ENCODE assay signal across 8 cellular contexts in the genomic region with DNA sequence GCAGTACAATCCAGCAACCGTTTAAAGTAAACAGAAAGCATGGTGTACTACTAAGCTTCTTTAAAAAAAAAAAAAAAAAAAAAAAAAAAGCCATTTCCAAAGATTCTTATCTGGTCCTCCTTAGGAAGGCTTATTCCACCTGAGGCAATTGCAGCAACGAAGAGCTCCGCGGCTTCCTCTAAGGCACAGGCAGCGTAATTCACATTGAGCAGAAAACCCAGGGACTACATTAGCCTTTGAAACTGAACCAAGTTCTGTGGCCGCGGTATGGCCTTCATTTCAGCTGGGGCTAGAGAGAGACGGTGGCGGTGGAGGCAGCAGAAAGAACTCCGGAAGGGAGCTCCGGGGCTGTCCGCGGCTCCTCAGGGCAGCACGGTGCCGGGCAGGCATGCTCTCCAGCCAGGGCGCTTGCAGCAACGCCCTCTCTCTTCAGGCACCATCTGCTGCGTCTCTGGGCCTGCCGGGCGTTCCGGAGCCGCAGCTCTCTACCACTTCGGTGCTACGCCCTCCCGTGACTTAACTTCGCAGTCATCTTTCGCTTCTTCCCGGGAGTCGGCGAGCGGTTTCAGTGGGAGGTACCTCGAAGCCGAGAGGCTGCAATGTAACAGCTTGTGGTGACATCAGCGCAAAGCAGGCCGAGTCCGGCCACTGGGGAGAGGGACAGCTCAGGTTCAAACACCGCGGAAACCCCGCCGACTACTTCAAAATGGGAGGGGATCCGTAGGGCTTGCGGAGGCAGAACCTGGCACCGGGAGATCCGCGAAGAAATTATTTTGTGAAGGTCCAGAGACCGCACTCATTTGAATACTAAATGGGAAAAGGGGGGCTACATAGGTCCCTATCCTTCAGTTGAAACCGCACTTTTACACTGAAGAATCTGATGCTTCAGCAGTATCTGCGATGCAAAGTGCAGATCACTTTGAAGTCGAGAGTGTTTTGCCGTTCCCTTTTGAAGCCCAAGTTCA.
DNase-seq lines count a peak whose midpoint lies in the region; ATAC-seq and TF ChIP-seq lines count a peak whose summit lies in the region.

No MANE protein-coding gene starts in this region.

- H3K9ac ChIP-seq in IMR-90 (ENCODE audit: low read depth, low read length), result peak overlapping the region; percentile 97

- peaks cover 2% of the 10 kb centered on the region for H3K4me1 ChIP-seq in IMR-90 (ENCODE audit: control insufficient read depth, insufficient read depth, low read length)
- H3K4me1 ChIP-seq in Panc1 (ENCODE audit: control insufficient read depth, insufficient read depth, low read length), result peaks cover 37% of the 10 kb centered on the region

- H3K18ac ChIP-seq in IMR-90 (ENCODE audit: low read depth, low read length), result peak overlapping the region; percentile 52

- H3K4me3 ChIP-seq in IMR-90 (ENCODE audit: insufficient read depth, low read depth, low read length), result peak overlapping the region; percentile 79
- H3K4me3 ChIP-seq in Panc1 (ENCODE audit: low read depth in 2 of 2, low read length in 2 of 2), result peak overlapping the region; percentile 57 to 78

- WGBS in IMR-90 (ENCODE audit: extremely low coverage in 2 of 2, insufficient read length in 1 of 2), 2 experiments, result 0% methylated on average over 34 of the region's 50 CpGs; no CpG with 5 or more reads in 1 of the 2 experiments

- TF ChIP-seq POLR2A in IMR-90 (IDR thresholded peaks at IDR 0.05; ENCODE audit: low read depth, low read length), result peak; percentile 90

- H3K27me3 ChIP-seq in IMR-90 (ENCODE audit: control insufficient read depth, insufficient read depth, low read length) (no peaks in the 10 kb centered on the region), Panc1 (ENCODE audit: control insufficient read depth, insufficient read depth, low read length) (no peaks in the 10 kb centered on the region)

- peak overlapping the region; percentile 58 to 74 for H4K8ac ChIP-seq in IMR-90 (ENCODE audit: low read depth in 2 of 2, low read length in 2 of 2)

- peak overlapping the region; percentile 78 for H2AK9ac ChIP-seq in IMR-90 (replicated peaks; ENCODE audit: low read depth, low read length, poor library complexity)

- H2BK5ac ChIP-seq in IMR-90 (ENCODE audit: low read depth, low read length, poor library complexity, severe bottlenecking), result peak overlapping the region; percentile 82

- H3K79me1 ChIP-seq in IMR-90 (ENCODE audit: low read depth in 1 of 2, low read length in 2 of 2), result peaks cover 18 to 50% of the 10 kb centered on the region in 2 experiments; a peak in 3 of 4 replicates

- no peak overlapping the region for H2BK15ac ChIP-seq in IMR-90 (ENCODE audit: low read depth, low read length)

- H3K36me3 ChIP-seq in IMR-90 (ENCODE audit: control insufficient read depth, insufficient read depth, low read length) (no peaks in the 10 kb centered on the region), Panc1 (ENCODE audit: control insufficient read depth, insufficient read depth, low read length) (no peaks in the 10 kb centered on the region)

- H2BK20ac ChIP-seq in IMR-90 (ENCODE audit: low read depth, low read length), result no peak overlapping the region

- H3K9me3 ChIP-seq in IMR-90 (ENCODE audit: control insufficient read depth, insufficient read depth, low read length), result no peaks in the 10 kb centered on the region
- H3K9me3 ChIP-seq in Panc1 (ENCODE audit: control insufficient read depth, insufficient read depth, low read depth, low read length), result no peaks in the 10 kb centered on the region

- CTCF ChIA-PET in IMR-90 (lab: Yijun Ruan, JAX) (interaction anchor here (1.3 to 1.5 kb wide), 3 partner anchors 9 to 52 kb away, joined by 3 to 6 read pairs (median 5); no protein-coding TSS in a partner anchor), Panc1 (lab: Charles Lee) (interaction anchor here (0.6 to 1.1 kb wide), 3 partner anchors 11 to 42 kb away, joined by 3 to 10 read pairs (median 3); no protein-coding TSS in a partner anchor)

- TF ChIP-seq CTCF in IMR-90 (conservative IDR thresholded peaks at IDR 0.05; ENCODE audit: low read depth, low read length) (peak; percentile 38), Panc1 (IDR thresholded peaks at IDR 0.05) (peak; percentile 29), natural killer cell (IDR thresholded peaks at IDR 0.05) (no peak)

- peaks cover 4% of the 10 kb centered on the region; the same call in 1 of the 2 replicates for H4K20me1 ChIP-seq in IMR-90 (ENCODE audit: insufficient read depth, low read length)

- intact Hi-C loops in IMR-90 (cut with micrococcal nuclease) (loop anchor here (1.0 to 5.0 kb wide), 2 partner anchors 17 to 185 kb away; no protein-coding TSS in a partner anchor), Panc1 (cut with micrococcal nuclease; ENCODE audit: unreplicated experiment) (no loop called here), natural killer cell (cut with micrococcal nuclease) (no loop called here)

- no peaks in the 10 kb centered on the region for H3K9me1 ChIP-seq in IMR-90 (ENCODE audit: insufficient read depth, low read length)

- no peak overlapping the region for H3K27ac Mint-ChIP-seq in natural killer cell
- no peak overlapping the region for H3K27ac Mint-ChIP-seq in stimulated activated naive B cell treated with anti-CD40 and anti-IgM and Interleukin-4, amounts not matched to agents 10 μg/mL and 1 μg/mL and 100 μg/mL, for 72 hours

- H3K56ac ChIP-seq in IMR-90 (ENCODE audit: extremely low read depth, insufficient read depth, low read length), result peak overlapping the region; percentile 92

- H3K9me3 Mint-ChIP-seq in natural killer cell, result no peaks in the 10 kb centered on the region
- no peaks in the 10 kb centered on the region for H3K9me3 Mint-ChIP-seq in stimulated activated naive B cell treated with anti-CD40 and anti-IgM and Interleukin-4, amounts not matched to agents 10 μg/mL and 1 μg/mL and 100 μg/mL, for 72 hours

- H3K27ac ChIP-seq in IMR-90 (ENCODE audit: insufficient read depth, low read length) (peak overlapping the region; percentile 97), Panc1 (ENCODE audit: low read length) (peak overlapping the region; percentile 96)

- peak overlapping the region; percentile 100 for H3K4me2 ChIP-seq in IMR-90 (ENCODE audit: low read depth, low read length)

- H4K5ac ChIP-seq in IMR-90 (ENCODE audit: low read depth, low read length), result peak overlapping the region; percentile 58

- no peak overlapping the region for H3K4me3 Mint-ChIP-seq in natural killer cell
- no peak overlapping the region for H3K4me3 Mint-ChIP-seq in stimulated activated naive B cell treated with anti-CD40 and anti-IgM and Interleukin-4, amounts not matched to agents 10 μg/mL and 1 μg/mL and 100 μg/mL, for 72 hours

- peak overlapping the region; percentile 64 for H2BK120ac ChIP-seq in IMR-90 (ENCODE audit: low read depth, low read length)

- no peaks in the 10 kb centered on the region for H3K27me3 Mint-ChIP-seq in natural killer cell (ENCODE audit: low read depth in 2 of 2)
- no peaks in the 10 kb centered on the region for H3K27me3 Mint-ChIP-seq in stimulated activated naive B cell treated with anti-CD40 and anti-IgM and Interleukin-4, amounts not matched to agents 10 μg/mL and 1 μg/mL and 100 μg/mL, for 72 hours

- peak overlapping the region; percentile 62 for H3K4ac ChIP-seq in IMR-90 (ENCODE audit: low read depth, low read length)

- peak overlapping the region; percentile 75 for H3K14ac ChIP-seq in IMR-90 (replicated peaks; ENCODE audit: low read depth, low read length)

- DNase-seq in DMS79 treated with DMSO at 0.1 percent for 48 hours (lab: John Stamatoyannopoulos, UW) (peak; percentile 93), IMR-90 (peak; percentile 98), Panc1 (ENCODE audit: low read depth, low spot score) (peak; percentile 92), fibroblast of the conjunctiva (ENCODE audit: low read depth) (peak; percentile 97), natural killer cell (peak; percentile 48)
- peak; percentile 13 to 19 for DNase-seq in activated T-helper 1 cell treated with anti-CD3 and anti-CD28 coated beads, Interleukin-2, amount 50 U/mL, for 16 hours (ENCODE audit: low read depth in 1 of 2, low spot score in 1 of 2)
- DNase-seq in stimulated activated naive B cell treated with anti-CD40 and anti-IgM and Interleukin-4, amounts not matched to agents 10 μg/mL and 1 μg/mL and 100 μg/mL, for 72 hours, result peak; percentile 74

- in situ Hi-C loops in IMR-90 (cut with MboI; ENCODE audit: low sequenced_read_pairs) (no loop called here), Panc1 (cut with HindIII; ENCODE audit: low pct_unique_long_range_greater_than_20kb, low sequenced_read_pairs) (no loop called here)

- H3K4me1 Mint-ChIP-seq in natural killer cell, result no peaks in the 10 kb centered on the region
- no peaks in the 10 kb centered on the region for H3K4me1 Mint-ChIP-seq in stimulated activated naive B cell treated with anti-CD40 and anti-IgM and Interleukin-4, amounts not matched to agents 10 μg/mL and 1 μg/mL and 100 μg/mL, for 72 hours

- POLR2A ChIA-PET in IMR-90 (lab: Charles Lee; ENCODE audit: unreplicated experiment) (interaction anchor here (0.6 to 0.7 kb wide), 4 partner anchors 14 to 123 kb away, joined by 3 to 5 read pairs (median 5); no protein-coding TSS in a partner anchor), Panc1 (lab: Charles Lee) (interaction anchor here (0.6 to 0.8 kb wide), 4 partner anchors 10 to 442 kb away, joined by 3 to 12 read pairs (median 4); no protein-coding TSS in a partner anchor)

- H2AFZ ChIP-seq in IMR-90 (replicated peaks; ENCODE audit: low read length, poor library complexity), result peak overlapping the region; percentile 76

- dilution Hi-C loops in IMR-90 (cut with HindIII; ENCODE audit: low sequenced_read_pairs, unreplicated experiment), result no loop called here

- TF ChIP-seq RAD21 in IMR-90 (IDR thresholded peaks at IDR 0.05; ENCODE audit: low read length), result peak; percentile 18; the same call in 1 of the 2 replicates

- BruUV-seq in IMR-90 (replicated peaks; lab: Mats Ljungman, UMichigan), result no TSS peak
- BruUV-seq in Panc1 (replicated peaks; lab: Mats Ljungman, UMichigan), result no TSS peak

- ATAC-seq in GM21619 (IDR thresholded peaks at IDR 0.05; ENCODE audit: unreplicated experiment) (peak; percentile 90), IMR-90 (ENCODE audit: low read depth) (peak; percentile 95), Panc1 (peak; percentile 99), natural killer cell (peak; percentile 84 to 91 (median 87))
- ATAC-seq in stimulated activated naive B cell treated with anti-CD40 and anti-IgM and Interleukin-4, amounts not matched to agents 10 μg/mL and 1 μg/mL and 100 μg/mL, for 72 hours (replicated peaks), result peak; percentile 90 to 93

- H3K23ac ChIP-seq in IMR-90 (ENCODE audit: low read depth, low read length), result peak overlapping the region; percentile 75

- H4K91ac ChIP-seq in IMR-90 (ENCODE audit: insufficient read depth, low read depth, low read length), result peak overlapping the region; percentile 78

- H2AK5ac ChIP-seq in IMR-90 (ENCODE audit: low read depth, low read length), result peak overlapping the region; percentile 32

- H3K36me3 Mint-ChIP-seq in natural killer cell, result no peaks in the 10 kb centered on the region
- no peaks in the 10 kb centered on the region for H3K36me3 Mint-ChIP-seq in stimulated activated naive B cell treated with anti-CD40 and anti-IgM and Interleukin-4, amounts not matched to agents 10 μg/mL and 1 μg/mL and 100 μg/mL, for 72 hours

TF ChIP-seq in IMR-90, 13 proteins besides CTCF, POLR2A, EP300 and RAD21 (continues in another document):
- TF ChIP-seq MXI1 (IDR thresholded peaks at IDR 0.05; ENCODE audit: borderline replicate concordance, low read depth, low read length), result peak; percentile 96

Comparison
In these comparisons a context has a peak if more than half of its experiments do, and no peak if none do; other contexts are left out.
1. Peak in every context shown above with its lines: DNase-seq, ATAC-seq, H3K4me3 ChIP-seq and H3K27ac ChIP-seq.
2. DNase-seq: peak in every context shown above with its lines; median percentile 98 in IMR-90; 97 in fibroblast of the conjunctiva; 93 in DMS79 treated with DMSO at 0.1 percent for 48 hours; 92 in Panc1; 74 in stimulated activated naive B cell treated with anti-CD40 and anti-IgM and Interleukin-4, amounts not matched to agents 10 μg/mL and 1 μg/mL and 100 μg/mL, for 72 hours; 48 in natural killer cell; 16 in activated T-helper 1 cell treated with anti-CD3 and anti-CD28 coated beads, Interleukin-2, amount 50 U/mL, for 16 hours.